Comparison of ENCODE assay signal across 9 cellular contexts in genomic region chr3:23442598-23443383, GRCh38.
A peak's percentile ranks its signal among the peaks of the same experiment; 100 is the strongest.
DNase-seq lines count a peak whose midpoint lies in the region; ATAC-seq and TF ChIP-seq lines count a peak whose summit lies in the region.
"Had no signal": no experiment of that assay in that cellular context is flagged by ENCODE, and none has a peak within 500 bp of the region (broad histone marks: within the 10 kb centered on the region; RNA-seq: fewer than 3 reads in every experiment).

No MANE protein-coding gene starts in this region.

- no peak for TF ChIP-seq POLR2A in esophagus muscularis mucosa (IDR thresholded peaks at IDR 0.05; ENCODE audit: low read depth)

- no peaks in the 10 kb centered on the region; a peak in 1 of 22 replicates for H3K36me3 ChIP-seq in BLaER1 treated with 17β-estradiol and CSF1 and Interleukin-3, amounts not matched to agents 10 nM and 100 nM
- H3K36me3 ChIP-seq in brain microvascular endothelial cell (replicated peaks) (no peaks in the 10 kb centered on the region), esophagus muscularis mucosa (no peaks in the 10 kb centered on the region)

- no peak overlapping the region for H3K27ac ChIP-seq in BLaER1 treated with 17β-estradiol and CSF1 and Interleukin-3, amounts not matched to agents 10 nM and 100 nM
- H3K27ac ChIP-seq in brain microvascular endothelial cell = no peak overlapping the region
- no peak overlapping the region for H3K27ac ChIP-seq in esophagus muscularis mucosa (replicated peaks in 1 of 4)
- H3K27ac ChIP-seq: SK-N-MC had no signal

- 80% methylated on average over 4 of the region's 4 CpGs for WGBS in esophagus muscularis mucosa

- peak; percentile 49 for ATAC-seq in GM21381 (IDR thresholded peaks at IDR 0.05; ENCODE audit: unreplicated experiment)

- peaks cover 26 to 42% (median 34%) of the 10 kb centered on the region in 10 experiments for H3K4me1 ChIP-seq in BLaER1 treated with 17β-estradiol and CSF1 and Interleukin-3, amounts not matched to agents 10 nM and 100 nM
- peaks cover 0 to 11% (median 3%) of the 10 kb centered on the region in 4 donors for H3K4me1 ChIP-seq in esophagus muscularis mucosa

- no peak overlapping the region for H3K4me3 ChIP-seq in BLaER1 treated with 17β-estradiol and CSF1 and Interleukin-3, amounts not matched to agents 10 nM and 100 nM
- H3K4me3 ChIP-seq in Jurkat, Clone E6-1 (ENCODE audit: low read length) = no peak overlapping the region
- H3K4me3 ChIP-seq in brain microvascular endothelial cell (ENCODE audit: low read depth, low read length) = no peak overlapping the region
- no peak overlapping the region for H3K4me3 ChIP-seq in esophagus muscularis mucosa
- H3K4me3 ChIP-seq: SK-N-MC had no signal

- TF ChIP-seq CTCF in brain microvascular endothelial cell (IDR thresholded peaks at IDR 0.05; ENCODE audit: low read depth, low read length, missing control alignments) (no peak), esophagus muscularis mucosa (IDR thresholded peaks at IDR 0.05) (no peak)

- intact Hi-C loops in esophagus muscularis mucosa (cut with DNase I) = no loop called here

- no peak for TF ChIP-seq EP300 in esophagus muscularis mucosa (IDR thresholded peaks at IDR 0.05)

- DNase-seq in Jurkat, Clone E6-1 (ENCODE audit: low read depth, low spot score) = peak; percentile 49
- peak; percentile 53 for DNase-seq in brain microvascular endothelial cell
- DNase-seq in COLO829 (ENCODE audit: low spot score) = no peak
- no peak for DNase-seq in GOT3 (lab: John Stamatoyannopoulos, UW)
- no peak for DNase-seq in esophagus muscularis mucosa (ENCODE audit: extremely low spot score)
- DNase-seq in A172 (ENCODE audit: low spot score) = no peak

- H3K4me2 ChIP-seq in BLaER1 treated with 17β-estradiol and CSF1 and Interleukin-3, amounts not matched to agents 10 nM and 100 nM = peak overlapping the region; percentile 50 to 79 (median 63)

- H3K9ac ChIP-seq in BLaER1 treated with 17β-estradiol and CSF1 and Interleukin-3, amounts not matched to agents 10 nM and 100 nM = no peak overlapping the region

- peaks cover 0 to 100% (median 2%) of the 10 kb centered on the region in 11 experiments; a peak in 9 of 22 replicates for H4K20me1 ChIP-seq in BLaER1 treated with 17β-estradiol and CSF1 and Interleukin-3, amounts not matched to agents 10 nM and 100 nM

- peaks cover 0 to 15% (median 0%) of the 10 kb centered on the region in 11 experiments; a peak in 7 of 22 replicates for H3K9me3 ChIP-seq in BLaER1 treated with 17β-estradiol and CSF1 and Interleukin-3, amounts not matched to agents 10 nM and 100 nM (replicated peaks in 1 of 11)
- no peaks in the 10 kb centered on the region for H3K9me3 ChIP-seq in esophagus muscularis mucosa

- in situ Hi-C loops in brain microvascular endothelial cell (cut with HindIII; ENCODE audit: low pct_ligation_motif_present, low sequenced_read_pairs) = no loop called here

- H3K27me3 ChIP-seq in BLaER1 treated with 17β-estradiol and CSF1 and Interleukin-3, amounts not matched to agents 10 nM and 100 nM = peaks cover 0 to 8% (median 0%) of the 10 kb centered on the region in 11 experiments; a peak in 2 of 22 replicates
- H3K27me3 ChIP-seq in brain microvascular endothelial cell (replicated peaks) = no peaks in the 10 kb centered on the region
- no peaks in the 10 kb centered on the region for H3K27me3 ChIP-seq in esophagus muscularis mucosa

Comparison
In these comparisons a context has a peak if more than half of its experiments do, and no peak if none do; other contexts are left out.
1. DNase-seq: peak in Jurkat, Clone E6-1 (single experiment) and brain microvascular endothelial cell (single experiment); none in COLO829 (single experiment), GOT3 (single experiment), esophagus muscularis mucosa (single experiment) and A172 (single experiment).